ENCODE assay signal across 9 cellular contexts in genomic region chr14:105420976-105421674, GRCh38.
A peak's percentile ranks its signal among the peaks of the same experiment; 100 is the strongest.
DNase-seq lines count a peak whose midpoint lies in the region; ATAC-seq, FAIRE-seq and TF ChIP-seq lines count a peak whose summit lies in the region.
"Had no signal": no experiment of that assay in that cellular context is flagged by ENCODE, and none has a peak within 500 bp of the region (broad histone marks: within the 10 kb centered on the region; RNA-seq: fewer than 3 reads in every experiment).

No MANE protein-coding gene starts in this region.

- TF ChIP-seq CTCF in choroid plexus epithelial cell (conservative IDR thresholded peaks at IDR 0.05; ENCODE audit: low read depth, low read length), result no peak

- TF ChIP-seq POLR2A in H54 (IDR thresholded peaks at IDR 0.05; ENCODE audit: low read depth, low read length), result no peak

- peaks cover 62% of the 10 kb centered on the region for H3K79me2 ChIP-seq in ACC112 (ENCODE audit: control insufficient read depth, insufficient read depth, low read length, unreplicated experiment)

- H3K9me3 ChIP-seq in KOPT-K1 (ENCODE audit: insufficient read depth, low read length, poor library complexity, severe bottlenecking) (no peaks in the 10 kb centered on the region), mucosa of stomach (ENCODE audit: control insufficient read depth, low read length) (no peaks in the 10 kb centered on the region)

- H3K4me3 ChIP-seq in ACC112 (ENCODE audit: low read depth, low read length) (peak overlapping the region; percentile 99), choroid plexus epithelial cell (ENCODE audit: low read depth, low read length) (peak overlapping the region; percentile 71), mucosa of stomach (ENCODE audit: low read length) (peak overlapping the region; percentile 60)

- H3K27ac ChIP-seq in ACC112 (ENCODE audit: low read depth, low read length) (no peak overlapping the region), KOPT-K1 (ENCODE audit: low read depth, low read length, poor library complexity, severe bottlenecking) (peak overlapping the region; percentile 84)

- no peaks in the 10 kb centered on the region for H3K36me3 ChIP-seq in ACC112 (ENCODE audit: insufficient read depth, low read length)
- peaks cover 38% of the 10 kb centered on the region for H3K36me3 ChIP-seq in KOPT-K1 (ENCODE audit: insufficient read depth, low read length)
- H3K36me3 ChIP-seq in mucosa of stomach (ENCODE audit: control insufficient read depth, insufficient read depth, low read length), result no peaks in the 10 kb centered on the region

- no peak for ATAC-seq in HG02884 (IDR thresholded peaks at IDR 0.05; ENCODE audit: unreplicated experiment)

- H3K27me3 ChIP-seq in ACC112 (ENCODE audit: insufficient read depth, low read length) (no peaks in the 10 kb centered on the region), mucosa of stomach (ENCODE audit: control insufficient read depth, insufficient read depth, low read length) (no peaks in the 10 kb centered on the region)

- no peak overlapping the region for H2AFZ ChIP-seq in ACC112 (ENCODE audit: low read length, unreplicated experiment)

- FAIRE-seq in H54 (lab: Jason Lieb, UNC), result no peak

- DNase-seq in choroid plexus epithelial cell (ENCODE audit: low read depth), result no peak
- no peak for DNase-seq in H54 (ENCODE audit: insufficient read length, low spot score)
- DNase-seq in iPS-NIHi7 (ENCODE audit: extremely low spot score), result no peak
- no peak for DNase-seq in 8988T
- DNase-seq: NCI-H2171 had no signal

- H3K4me1 ChIP-seq in ACC112 (ENCODE audit: control insufficient read depth, insufficient read depth, low read length, unreplicated experiment) (peaks cover 19% of the 10 kb centered on the region), mucosa of stomach (ENCODE audit: control insufficient read depth, insufficient read depth, low read length) (peaks cover 32% of the 10 kb centered on the region)

- peak overlapping the region; percentile 66 for H3K9ac ChIP-seq in mucosa of stomach (ENCODE audit: low read length)
